In the genomic region with DNA sequence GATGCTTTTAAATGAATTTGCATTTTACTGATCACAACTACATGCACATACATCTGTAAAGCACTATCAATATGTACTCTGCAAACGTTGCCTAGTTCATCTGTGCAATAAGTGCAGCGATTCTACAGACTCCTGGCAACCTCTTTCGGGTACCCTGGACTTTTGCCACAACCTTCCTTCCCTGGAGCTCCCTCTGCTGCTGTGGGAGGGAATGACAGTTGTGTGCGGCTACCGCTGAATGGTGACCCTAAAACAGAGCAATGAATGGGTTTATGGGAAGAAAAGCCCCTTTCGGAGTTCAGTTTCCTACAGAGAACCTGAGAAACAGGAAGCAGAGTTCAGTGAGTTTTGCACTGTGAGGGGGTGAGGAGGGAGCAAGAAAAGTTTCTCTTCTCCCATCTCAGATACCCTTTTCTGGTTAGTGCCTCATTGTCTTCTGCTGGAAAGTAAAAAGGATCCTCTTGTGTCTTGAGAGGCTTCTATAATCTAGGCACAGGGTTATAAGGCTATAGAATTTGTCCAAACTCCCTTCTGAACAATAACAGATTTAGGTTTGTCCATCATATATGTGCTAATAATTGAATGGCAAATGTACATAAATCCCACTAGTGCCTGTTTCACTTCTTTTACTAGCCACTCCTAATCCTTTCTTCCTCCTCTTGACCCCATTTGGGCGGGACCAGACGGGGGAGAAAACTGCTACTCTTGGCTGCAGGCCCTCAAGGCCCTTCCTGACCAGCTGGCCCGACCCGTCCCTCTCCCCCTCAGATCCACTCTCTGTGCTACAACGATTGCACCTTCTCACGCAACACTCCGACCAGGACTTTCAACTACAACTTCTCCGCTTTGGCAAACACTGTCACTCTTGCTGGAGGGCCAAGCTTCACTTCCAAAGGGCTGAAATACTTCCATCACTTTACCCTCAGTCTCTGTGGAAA, we compare ENCODE assay signal across 8 cellular contexts. TPM values are rescaled to one million over a fixed set of nuclear protein-coding genes. Genes with fewer than 3 reads are reported as not detected.
A peak's percentile ranks its signal among the peaks of the same experiment; 100 is the strongest.
DNase-seq lines count a peak whose midpoint lies in the region; ATAC-seq, FAIRE-seq and TF ChIP-seq lines count a peak whose summit lies in the region.

No MANE protein-coding gene starts in this region.

- no peaks in the 10 kb centered on the region for H4K20me1 ChIP-seq in astrocyte (ENCODE audit: insufficient read depth, low read length)

- no peak overlapping the region for H3K4me3 ChIP-seq in astrocyte (ENCODE audit: insufficient read depth, low read depth, low read length)
- H3K4me3 ChIP-seq in lower lobe of right lung: no peak overlapping the region
- H3K4me3 ChIP-seq in stomach: no peak overlapping the region

- H3K4me1 ChIP-seq in astrocyte (ENCODE audit: insufficient read depth, low read length): peaks cover 22% of the 10 kb centered on the region
- H3K4me1 ChIP-seq in lower lobe of right lung: peaks cover 36% of the 10 kb centered on the region
- H3K4me1 ChIP-seq in stomach: peaks cover 0 to 16% (median 9%) of the 10 kb centered on the region in 4 donors

- no peak overlapping the region for H3K4me2 ChIP-seq in astrocyte (ENCODE audit: low read length)

- TF ChIP-seq CTCF in astrocyte (IDR thresholded peaks at IDR 0.05; ENCODE audit: insufficient read depth, low read depth, low read length) (peak; percentile 30), lower lobe of right lung (IDR thresholded peaks at IDR 0.05) (peak; percentile 70), stomach (IDR thresholded peaks at IDR 0.05) (peak in 5 of 7 experiments; percentile 50 to 81 (median 68))

- TF ChIP-seq POLR2A in stomach (IDR thresholded peaks at IDR 0.05): no peak

- H3K36me3 Mint-ChIP-seq in astrocyte (ENCODE audit: low read depth, unreplicated experiment): no peaks in the 10 kb centered on the region

- ATAC-seq in lower lobe of right lung (peak; percentile 80 to 85), HG02970 (IDR thresholded peaks at IDR 0.05; ENCODE audit: low FRiP score, unreplicated experiment) (no peak)

- peak; percentile 15 for DNase-seq in DMS79 treated with DMSO at 0.1 percent for 48 hours (lab: John Stamatoyannopoulos, UW)
- no peak for DNase-seq in DMS79 (lab: John Stamatoyannopoulos, UW)
- DNase-seq in HK-2 (ENCODE audit: unreplicated experiment): peak; percentile 66
- DNase-seq in SKM-1 treated with dmso at 0.1 percent for 144 hours (lab: John Stamatoyannopoulos, UW; ENCODE audit: unreplicated experiment): peak; percentile 48
- DNase-seq in astrocyte (ENCODE audit: low read depth): no peak
- DNase-seq in lower lobe of right lung: peak; percentile 55
- peak; percentile 64 for DNase-seq in stomach

- no peaks in the 10 kb centered on the region for H3K9me3 Mint-ChIP-seq in astrocyte (ENCODE audit: unreplicated experiment)

- FAIRE-seq in astrocyte (lab: Jason Lieb, UNC): no peak

- H3K4me3 Mint-ChIP-seq in astrocyte (ENCODE audit: unreplicated experiment): peak overlapping the region; percentile 66

- no peak overlapping the region for H3K27ac ChIP-seq in astrocyte (ENCODE audit: low read depth, low read length)
- no peak overlapping the region for H3K27ac ChIP-seq in lower lobe of right lung
- no peak overlapping the region for H3K27ac ChIP-seq in stomach

- intact Hi-C loops in lower lobe of right lung (cut with DNase I): no loop called here
- intact Hi-C loops in stomach (cut with DNase I; ENCODE audit: low total_unique reads): loop anchor here (10.0 kb wide), 1 partner anchor 79 kb away; the partner anchor contains the start of gene ELAPOR1

- no peaks in the 10 kb centered on the region for H3K79me2 ChIP-seq in astrocyte (ENCODE audit: insufficient read depth, low read length)

- H3K27me3 Mint-ChIP-seq in astrocyte (ENCODE audit: low read depth, unreplicated experiment): no peaks in the 10 kb centered on the region

- no peak overlapping the region for H2AFZ ChIP-seq in astrocyte (ENCODE audit: low read depth, low read length)

- H3K9ac ChIP-seq in astrocyte (ENCODE audit: low read length): no peak overlapping the region

- H3K36me3 ChIP-seq in astrocyte (ENCODE audit: insufficient read depth, low read length) (no peaks in the 10 kb centered on the region), lower lobe of right lung (no peaks in the 10 kb centered on the region), stomach (peaks cover 0 to 58% (median 29%) of the 10 kb centered on the region in 4 donors)

- no peak for TF ChIP-seq EP300 in stomach (IDR thresholded peaks at IDR 0.05)

- no peaks in the 10 kb centered on the region for H3K27me3 ChIP-seq in astrocyte (ENCODE audit: insufficient read depth, low read length)
- H3K27me3 ChIP-seq in lower lobe of right lung (ENCODE audit: low read depth): no peaks in the 10 kb centered on the region
- H3K27me3 ChIP-seq in stomach: no peaks in the 10 kb centered on the region

- peak overlapping the region; percentile 43 for H3K27ac Mint-ChIP-seq in astrocyte (ENCODE audit: unreplicated experiment)

- H3K9me3 ChIP-seq in astrocyte (ENCODE audit: insufficient read depth, low read depth, low read length) (no peaks in the 10 kb centered on the region), lower lobe of right lung (no peaks in the 10 kb centered on the region), stomach (no peaks in the 10 kb centered on the region)

- peaks cover 37% of the 10 kb centered on the region for H3K4me1 Mint-ChIP-seq in astrocyte (ENCODE audit: low read depth, unreplicated experiment)

- WGBS in stomach, 5 donors: 41 to 51% (median 47%) methylated on average over 14 of the region's 14 CpGs

RNA-seq across cellular contexts. Expression of gene SARS1, which starts 19.8 kb away (rescaled TPM):
- total RNA-seq in astrocyte (350 and 355 TPM in 2 replicates), lower lobe of right lung (188 TPM), stomach (100 to 1,000 TPM in 4 of 5 donors, 10 to 100 TPM in 1; 80.8 to 127 (median 117) TPM)
- 100 to 1,000 TPM in 2 of 3 donors, 10 to 100 TPM in 1; 95.6 to 232 (median 100) TPM for polyA plus RNA-seq in stomach

RNA-seq across cellular contexts. Expression of gene CELSR2, which starts 55.4 kb away (rescaled TPM):
- total RNA-seq in astrocyte (8.5 and 10.0 TPM in 2 replicates), lower lobe of right lung (7.2 TPM), stomach (10 to 100 TPM in 1 of 5 donors, 1 to 10 TPM in 4; 3.5 to 18.7 (median 7.2) TPM)
- polyA plus RNA-seq in stomach: 1 to 10 TPM in 2 of 3 donors, under 1 TPM in 1; 0.76 to 8.7 (median 1.5) TPM

Comparison
In these comparisons a context has a peak if more than half of its experiments do, and no peak if none do; other contexts are left out.
1. DNase-seq: peak in DMS79 treated with DMSO at 0.1 percent for 48 hours (single experiment), HK-2 (single experiment), SKM-1 treated with dmso at 0.1 percent for 144 hours (single experiment), lower lobe of right lung (single experiment) and stomach (single experiment); none in DMS79 (single experiment) and astrocyte (single experiment).
2. Peak in every context shown above with its lines, with median percentiles within 50 percentile points of each other: CTCF ChIP-seq.